22 cellular contexts compared by ENCODE assay signal in genomic region chr20:46784450-46785127, GRCh38.
DNase-seq lines count a peak whose midpoint lies in the region; ATAC-seq and TF ChIP-seq lines count a peak whose summit lies in the region.
"Had no signal": no experiment of that assay in that cellular context is flagged by ENCODE, and none has a peak within 500 bp of the region (broad histone marks: within the 10 kb centered on the region; RNA-seq: fewer than 3 reads in every experiment).

No MANE protein-coding gene starts in this region.

- CTCF ChIA-PET in PC-3 (lab: Charles Lee), result no interaction called here

- H3K9me3 Mint-ChIP-seq in chondrocyte (ENCODE audit: low read depth), result peaks cover 2% of the 10 kb centered on the region
- H3K9me3 Mint-ChIP-seq: activated naive CD4-positive, alpha-beta T cell treated with anti-CD3 and anti-CD28 coated beads for 36 hours; CD14-positive monocyte had no signal

- H3K4me3 ChIP-seq in PC-3 (ENCODE audit: low read length), result no peak overlapping the region
- H3K4me3 ChIP-seq in fibroblast of mammary gland (ENCODE audit: control insufficient read depth, low read depth, low read length), result no peak overlapping the region
- no peak overlapping the region for H3K4me3 ChIP-seq in parathyroid adenoma (ENCODE audit: low read depth, low read length)
- H3K4me3 ChIP-seq in Peyer's patch, result no peak overlapping the region
- H3K4me3 ChIP-seq: cardiac muscle cell, GM12878, pancreas, stomach had no signal

- no peaks in the 10 kb centered on the region for H3K79me2 ChIP-seq in PC-3 (ENCODE audit: low read length)
- no peaks in the 10 kb centered on the region for H3K79me2 ChIP-seq in parathyroid adenoma

- H3K27ac ChIP-seq in PC-3 (ENCODE audit: low read length) (no peak overlapping the region), parathyroid adenoma (no peak overlapping the region), Peyer's patch (no peak overlapping the region)
- H3K27ac ChIP-seq: cardiac muscle cell, pancreas, stomach had no signal

- no peaks in the 10 kb centered on the region for H3K36me3 Mint-ChIP-seq in chondrocyte (ENCODE audit: low read depth)
- H3K36me3 Mint-ChIP-seq: CD14-positive monocyte had no signal

- ATAC-seq in PC-3 (no peak), GM19023 (IDR thresholded peaks at IDR 0.05; ENCODE audit: unreplicated experiment) (no peak)
- ATAC-seq: GM12878, pancreas had no signal

- no peak overlapping the region for H3K9ac ChIP-seq in PC-3 (ENCODE audit: low read length)
- H3K9ac ChIP-seq in parathyroid adenoma, result no peak overlapping the region

- no peak for TF ChIP-seq POLR2A in Peyer's patch (IDR thresholded peaks at IDR 0.05)

- 0 out of 2 replicates have a peak overlapping the region, but pooled peaks have one; percentile 48 for H2AFZ ChIP-seq in PC-3 (ENCODE audit: low read length)
- peak overlapping the region; percentile 47 for H2AFZ ChIP-seq in parathyroid adenoma

- H3K9me3 ChIP-seq in PC-3 (ENCODE audit: low read length) (no peaks in the 10 kb centered on the region), parathyroid adenoma (ENCODE audit: control insufficient read depth, low read length) (no peaks in the 10 kb centered on the region), Peyer's patch (no peaks in the 10 kb centered on the region)
- H3K9me3 ChIP-seq: pancreas, stomach had no signal

- no peaks in the 10 kb centered on the region for H3F3A ChIP-seq in PC-3 (ENCODE audit: low read length, unreplicated experiment)

- H3K27me3 ChIP-seq in PC-3 (ENCODE audit: low read length), result peaks cover 15% of the 10 kb centered on the region; the same call in 1 of the 2 replicates
- H3K27me3 ChIP-seq in parathyroid adenoma (ENCODE audit: control insufficient read depth, insufficient read depth, low read length), result no peaks in the 10 kb centered on the region
- H3K27me3 ChIP-seq in Peyer's patch, result no peaks in the 10 kb centered on the region
- H3K27me3 ChIP-seq: cardiac muscle cell, pancreas, stomach had no signal

- POLR2A ChIA-PET in PC-3 (lab: Charles Lee; ENCODE audit: unreplicated experiment), result no interaction called here

- intact Hi-C loops in PC-3 (cut with micrococcal nuclease), result no loop called here

- no peaks in the 10 kb centered on the region for H3K36me3 ChIP-seq in PC-3 (ENCODE audit: low read depth, low read length)
- H3K36me3 ChIP-seq in parathyroid adenoma (ENCODE audit: control insufficient read depth, insufficient read depth, low read length), result no peaks in the 10 kb centered on the region
- H3K36me3 ChIP-seq in Peyer's patch, result no peaks in the 10 kb centered on the region
- H3K36me3 ChIP-seq: cardiac muscle cell, pancreas, stomach had no signal

- no peak for TF ChIP-seq CTCF in PC-3 (conservative IDR thresholded peaks at IDR 0.05; ENCODE audit: low read depth, low read length)
- no peak for TF ChIP-seq CTCF in fibroblast of mammary gland (conservative IDR thresholded peaks at IDR 0.05; ENCODE audit: control insufficient read depth, insufficient read depth, low read depth, low read length)
- no peak for TF ChIP-seq CTCF in parathyroid adenoma (IDR thresholded peaks at IDR 0.05)
- TF ChIP-seq CTCF in chondrocyte (IDR thresholded peaks at IDR 0.05), result no peak
- TF ChIP-seq CTCF in Peyer's patch (IDR thresholded peaks at IDR 0.05), result no peak

- no peak overlapping the region for H3K27ac Mint-ChIP-seq in chondrocyte (ENCODE audit: unreplicated experiment)
- H3K27ac Mint-ChIP-seq: activated naive CD4-positive, alpha-beta T cell treated with anti-CD3 and anti-CD28 coated beads for 36 hours; CD14-positive monocyte had no signal

- H4K20me1 ChIP-seq in PC-3 (ENCODE audit: low read length), result no peaks in the 10 kb centered on the region

- H3K27me3 Mint-ChIP-seq in chondrocyte (ENCODE audit: low read depth), result peaks cover 3% of the 10 kb centered on the region

- no TSS peak for BruUV-seq in PC-3 (replicated peaks; lab: Mats Ljungman, UMichigan)

- no peak overlapping the region for H3K4me3 Mint-ChIP-seq in chondrocyte (ENCODE audit: unreplicated experiment)
- H3K4me3 Mint-ChIP-seq: activated naive CD4-positive, alpha-beta T cell treated with anti-CD3 and anti-CD28 coated beads for 36 hours had no signal

- DNase-seq in ELR (ENCODE audit: low read depth), result peak; percentile 49
- DNase-seq in PC-3, result peak; percentile 32
- DNase-seq in fibroblast of mammary gland (ENCODE audit: low read depth), result peak; percentile 36
- no peak for DNase-seq in chondrocyte (ENCODE audit: low spot score)
- DNase-seq in Peyer's patch, result no peak
- DNase-seq in RKO (ENCODE audit: low spot score), result no peak
- DNase-seq: activated CD8-positive, alpha-beta memory T cell treated with anti-CD3 and anti-CD28 coated beads, Interleukin-2, amount 50 U/mL, for 4 hours; activated naive CD4-positive, alpha-beta T cell treated with anti-CD3 and anti-CD28 coated beads for 36 hours; DND-41; glutamatergic neuron; NCI-H2081; NCI-H69; pancreas; RPMI8226; stimulated activated CD4-positive, alpha-beta T cell treated with anti-CD3 and anti-CD28 coated beads, Interleukin-12 subunit alpha, Interleukin-12 subunit beta, amount 100 ng/mL, for 4 hours; stomach; T-helper 1 cell had no signal

- peaks cover 4% of the 10 kb centered on the region; the same call in 1 of the 2 replicates for H3K4me1 ChIP-seq in PC-3 (ENCODE audit: insufficient read depth, low read length)
- H3K4me1 ChIP-seq in parathyroid adenoma, result no peaks in the 10 kb centered on the region
- no peaks in the 10 kb centered on the region for H3K4me1 ChIP-seq in Peyer's patch
- H3K4me1 ChIP-seq: pancreas had no signal

- H3K4me2 ChIP-seq in PC-3 (ENCODE audit: low read length) (peak overlapping the region; percentile 27; the same call in 1 of the 2 replicates), parathyroid adenoma (ENCODE audit: low read length) (no peak overlapping the region)

- no peaks in the 10 kb centered on the region for H3K9me2 ChIP-seq in PC-3 (replicated peaks; ENCODE audit: low read length)

- peaks cover 11% of the 10 kb centered on the region for H3K4me1 Mint-ChIP-seq in chondrocyte (ENCODE audit: low read depth)

Comparison
In these comparisons a context has a peak if more than half of its experiments do, and no peak if none do; other contexts are left out.
1. DNase-seq: peak in ELR (single experiment), PC-3 (single experiment) and fibroblast of mammary gland (single experiment); none in chondrocyte (single experiment), Peyer's patch (0 of 3) and RKO (single experiment).